Comparison of ENCODE assay signal across 9 cellular contexts in genomic region chr1:12477301-12477700, GRCh38.
DNase-seq lines count a peak whose midpoint lies in the region; ATAC-seq and TF ChIP-seq lines count a peak whose summit lies in the region.
"Had no signal": no experiment of that assay in that cellular context is flagged by ENCODE, and none has a peak within 500 bp of the region (broad histone marks: within the 10 kb centered on the region; RNA-seq: fewer than 3 reads in every experiment).

No MANE protein-coding gene starts in this region.

- no peak for ATAC-seq in CD8-positive, alpha-beta T cell
- ATAC-seq in RWPE2 (ENCODE audit: low read depth) (no peak), gastrocnemius medialis (no peak), GM21528 (IDR thresholded peaks at IDR 0.05; ENCODE audit: low FRiP score, unreplicated experiment) (no peak), HG03108 (IDR thresholded peaks at IDR 0.05; ENCODE audit: unreplicated experiment) (no peak), HG03439 (IDR thresholded peaks at IDR 0.05; ENCODE audit: unreplicated experiment) (no peak)

- H3K27ac ChIP-seq in CD8-positive, alpha-beta T cell (ENCODE audit: low read depth, low read length): no peak overlapping the region
- H3K27ac ChIP-seq in RWPE2 (ENCODE audit: poor library complexity, severe bottlenecking) (peak overlapping the region; percentile 40), esophagus squamous epithelium (peak overlapping the region; percentile 79 to 92 (median 89)), gastrocnemius medialis (peak overlapping the region; percentile 72 to 88 (median 82))

- in situ Hi-C loops in gastrocnemius medialis (cut with MboI; ENCODE audit: low sequenced_read_pairs in 4 of 4): no loop called here

- peaks cover 98% of the 10 kb centered on the region for H3K4me1 ChIP-seq in CD8-positive, alpha-beta T cell (ENCODE audit: insufficient read depth, low read length)
- H3K4me1 ChIP-seq in RWPE2 (ENCODE audit: insufficient read depth, poor library complexity, severe bottlenecking) (peaks cover 41% of the 10 kb centered on the region), esophagus squamous epithelium (peaks cover 70 to 100% (median 85%) of the 10 kb centered on the region in 3 donors), gastrocnemius medialis (peaks cover 84 to 96% of the 10 kb centered on the region in 2 donors)

- no peak for TF ChIP-seq CTCF in CD8-positive, alpha-beta T cell (IDR thresholded peaks at IDR 0.05)
- TF ChIP-seq CTCF in RWPE2 (IDR thresholded peaks at IDR 0.05; ENCODE audit: poor library complexity, severe bottlenecking): no peak
- no peak for TF ChIP-seq CTCF in esophagus squamous epithelium (IDR thresholded peaks at IDR 0.05)
- TF ChIP-seq CTCF in gastrocnemius medialis (IDR thresholded peaks at IDR 0.05 in 4 of 5, conservative IDR thresholded peaks at IDR 0.05 in 1 of 5): no peak

- H3K4me3 Mint-ChIP-seq in CD8-positive, alpha-beta T cell: no peak overlapping the region

- no peaks in the 10 kb centered on the region for H3K9me3 ChIP-seq in CD8-positive, alpha-beta T cell (ENCODE audit: low read length)
- H3K9me3 ChIP-seq in RWPE2 (ENCODE audit: severe bottlenecking): no peaks in the 10 kb centered on the region
- H3K9me3 ChIP-seq in esophagus squamous epithelium: no peaks in the 10 kb centered on the region
- no peaks in the 10 kb centered on the region for H3K9me3 ChIP-seq in gastrocnemius medialis

- no peaks in the 10 kb centered on the region for H3K27me3 Mint-ChIP-seq in CD8-positive, alpha-beta T cell (ENCODE audit: low read depth)

- H3K27me3 ChIP-seq in CD8-positive, alpha-beta T cell (ENCODE audit: insufficient read depth, low read length): no peaks in the 10 kb centered on the region
- H3K27me3 ChIP-seq in RWPE2 (ENCODE audit: insufficient read depth, poor library complexity, severe bottlenecking): no peaks in the 10 kb centered on the region
- H3K27me3 ChIP-seq in esophagus squamous epithelium: no peaks in the 10 kb centered on the region
- H3K27me3 ChIP-seq in gastrocnemius medialis: no peaks in the 10 kb centered on the region

- DNase-seq in CD8-positive, alpha-beta T cell: no peak
- DNase-seq in RWPE2 (ENCODE audit: low spot score) (no peak), esophagus squamous epithelium (lab: John Stamatoyannopoulos, UW) (no peak), gastrocnemius medialis (no peak), DMS79 treated with DMSO at 0.1 percent for 48 hours (lab: John Stamatoyannopoulos, UW) (no peak)
- DNase-seq: stimulated activated CD4-positive, alpha-beta T cell treated with anti-CD3 and anti-CD28 coated beads, Interleukin-4, amount 100 ng/mL, for 1 hour had no signal

- CTCF ChIA-PET in CD8-positive, alpha-beta T cell (lab: Charles Lee): interaction anchor here (1.2 to 1.4 kb wide), 3 partner anchors 18 to 143 kb away, joined by 3 to 5 read pairs (median 4); no protein-coding TSS in a partner anchor

- POLR2A ChIA-PET in CD8-positive, alpha-beta T cell (lab: Charles Lee): interaction anchor here (0.8 to 1.0 kb wide), 2 partner anchors 43 to 46 kb away, joined by 3 read pairs; no protein-coding TSS in a partner anchor

- no peaks in the 10 kb centered on the region for H3K36me3 ChIP-seq in CD8-positive, alpha-beta T cell (ENCODE audit: insufficient read depth, low read length)
- H3K36me3 ChIP-seq in RWPE2 (ENCODE audit: low read depth): no peaks in the 10 kb centered on the region
- peaks cover 0 to 6% (median 0%) of the 10 kb centered on the region in 3 donors for H3K36me3 ChIP-seq in esophagus squamous epithelium
- no peaks in the 10 kb centered on the region for H3K36me3 ChIP-seq in gastrocnemius medialis

- WGBS in esophagus squamous epithelium, 2 donors: 76 to 89% methylated on average over 6 of the region's 6 CpGs

- peaks cover 98% of the 10 kb centered on the region for H3K4me1 Mint-ChIP-seq in CD8-positive, alpha-beta T cell (ENCODE audit: low read depth)

- H3K27ac Mint-ChIP-seq in CD8-positive, alpha-beta T cell: peak overlapping the region; percentile 97

- TF ChIP-seq POLR2A in esophagus squamous epithelium (IDR thresholded peaks at IDR 0.05): no peak
- no peak for TF ChIP-seq POLR2A in gastrocnemius medialis (IDR thresholded peaks at IDR 0.05)

- H3K9me3 Mint-ChIP-seq in CD8-positive, alpha-beta T cell: no peaks in the 10 kb centered on the region

- intact Hi-C loops in CD8-positive, alpha-beta T cell (cut with DNase I, micrococcal nuclease): loop anchor here (5.0 to 10.0 kb wide), 4 partner anchors 40 to 138 kb away; partner anchors contain the start of gene DHRS3 (in 1 of the 2)
- intact Hi-C loops in esophagus squamous epithelium (cut with DNase I): no loop called here
- intact Hi-C loops in gastrocnemius medialis (cut with DNase I; ENCODE audit: low total_unique reads): no loop called here

- H3K4me3 ChIP-seq in CD8-positive, alpha-beta T cell (ENCODE audit: low read depth, low read length): no peak overlapping the region
- H3K4me3 ChIP-seq in RWPE2 (ENCODE audit: severe bottlenecking): no peak overlapping the region
- H3K4me3 ChIP-seq in esophagus squamous epithelium: no peak overlapping the region
- H3K4me3 ChIP-seq in gastrocnemius medialis: no peak overlapping the region

- H3K36me3 Mint-ChIP-seq in CD8-positive, alpha-beta T cell: peaks cover 6% of the 10 kb centered on the region

Comparison
In these comparisons a context has a peak if more than half of its experiments do, and no peak if none do; other contexts are left out.
1. intact Hi-C loops: an anchor here in CD8-positive, alpha-beta T cell (5.0 to 10.0 kb wide); none called in esophagus squamous epithelium and gastrocnemius medialis.